In the genomic region with DNA sequence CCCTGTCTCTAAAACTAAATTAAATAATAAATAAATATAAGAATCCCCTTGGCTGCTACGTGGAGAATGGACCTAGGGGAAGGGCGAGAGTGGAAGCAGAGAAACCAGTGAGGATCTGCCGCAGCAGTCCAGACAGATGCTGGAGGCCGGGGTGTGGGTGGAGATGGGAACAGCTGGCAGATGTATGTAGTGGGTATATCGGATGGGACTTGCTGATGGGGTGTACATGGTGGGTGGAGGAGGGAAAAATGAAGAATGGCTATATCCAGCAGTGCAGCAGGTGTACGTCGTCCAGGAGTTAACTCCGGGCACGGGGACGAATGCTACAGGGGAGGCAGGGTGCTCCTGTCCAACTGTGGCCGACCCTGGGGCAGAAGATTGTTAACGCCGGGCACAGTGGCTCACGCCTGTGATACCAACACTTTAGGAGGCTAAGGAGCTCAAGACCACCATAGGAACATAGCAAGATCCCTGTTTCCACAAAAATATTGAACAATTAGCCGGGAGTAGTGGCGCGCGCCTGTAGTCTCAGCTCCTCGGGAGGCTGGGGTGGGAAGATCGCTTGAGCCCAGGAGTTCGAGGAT, we compare ENCODE assay signal across 8 cellular contexts. TPM values are rescaled to one million over a fixed set of nuclear protein-coding genes. Genes with fewer than 3 reads are reported as not detected.
DNase-seq lines count a peak whose midpoint lies in the region; ATAC-seq and TF ChIP-seq lines count a peak whose summit lies in the region.

No MANE protein-coding gene starts in this region.

- H3K4me1 ChIP-seq in esophagus squamous epithelium (peaks cover 6 to 30% (median 11%) of the 10 kb centered on the region in 3 donors), rectal smooth muscle tissue (ENCODE audit: control insufficient read depth, insufficient read depth, low read length) (no peaks in the 10 kb centered on the region)

- H3K9me3 ChIP-seq in esophagus squamous epithelium = no peaks in the 10 kb centered on the region

- DNase-seq in GM06990 (ENCODE audit: extremely low read depth, insufficient read length) (no peak), RKO (ENCODE audit: low spot score) (peak; percentile 3), esophagus squamous epithelium (lab: John Stamatoyannopoulos, UW) (no peak), NCI-H187 (lab: John Stamatoyannopoulos, UW) (no peak), GOT3 (lab: John Stamatoyannopoulos, UW) (no peak), mucosa of gallbladder (ENCODE audit: low spot score) (no peak)

- no peak for ATAC-seq in GM21526 (IDR thresholded peaks at IDR 0.05; ENCODE audit: low FRiP score, unreplicated experiment)

- intact Hi-C loops in esophagus squamous epithelium (cut with DNase I) = loop anchor here (10.0 kb wide), 1 partner anchor 144 kb away; no protein-coding TSS in a partner anchor

- no peak overlapping the region for H3K9ac ChIP-seq in rectal smooth muscle tissue (ENCODE audit: low read length)

- no peak for TF ChIP-seq CTCF in GM06990 (IDR thresholded peaks at IDR 0.05; ENCODE audit: insufficient read depth, low read length, poor library complexity, severe bottlenecking)
- TF ChIP-seq CTCF in esophagus squamous epithelium (IDR thresholded peaks at IDR 0.05) = no peak

- H3K4me3 ChIP-seq in GM06990 (replicated peaks; ENCODE audit: low read depth, low read length) = peak overlapping the region; percentile 87
- peak overlapping the region; percentile 54 to 90 (median 83) for H3K4me3 ChIP-seq in esophagus squamous epithelium
- H3K4me3 ChIP-seq in rectal smooth muscle tissue (ENCODE audit: low read length) = peak overlapping the region; percentile 81

- H3K27me3 ChIP-seq in GM06990 (replicated peaks; ENCODE audit: control insufficient read depth, insufficient read depth, low read length) = no peaks in the 10 kb centered on the region
- H3K27me3 ChIP-seq in esophagus squamous epithelium = no peaks in the 10 kb centered on the region
- no peaks in the 10 kb centered on the region for H3K27me3 ChIP-seq in rectal smooth muscle tissue (ENCODE audit: control insufficient read depth, insufficient read depth, low read length)

- WGBS in esophagus squamous epithelium, 2 donors = 19 to 20% methylated on average over 17 to 19 of the region's 21 CpGs

- H3K36me3 ChIP-seq in GM06990 (ENCODE audit: control insufficient read depth, insufficient read depth, low read length) = peaks cover 2% of the 10 kb centered on the region
- H3K36me3 ChIP-seq in esophagus squamous epithelium = peaks cover 0 to 19% (median 0%) of the 10 kb centered on the region in 3 donors
- no peaks in the 10 kb centered on the region for H3K36me3 ChIP-seq in rectal smooth muscle tissue (ENCODE audit: control insufficient read depth, insufficient read depth, low read length)

- no peak for TF ChIP-seq POLR2A in esophagus squamous epithelium (IDR thresholded peaks at IDR 0.05)

- H3K27ac ChIP-seq in esophagus squamous epithelium (peak overlapping the region in 3 of 4 donors; percentile 32 to 90 (median 77)), rectal smooth muscle tissue (ENCODE audit: low read depth, low read length) (no peak overlapping the region)

RNA-seq across cellular contexts. Expression of a gene that starts 0.7 kb away (rescaled TPM):
- 10 to 100 TPM in 1 of 4 donors, 1 to 10 TPM in 3; 4.6 to 10.5 (median 8.7) TPM for total RNA-seq in esophagus squamous epithelium
- 19.8 TPM for total RNA-seq in mucosa of gallbladder

RNA-seq across cellular contexts. Expression of a gene that starts 0.9 kb away (rescaled TPM):
- total RNA-seq in esophagus squamous epithelium (1 to 10 TPM in 3 of 4 donors, under 1 TPM in 1; 0.91 to 3.9 (median 2.1) TPM), mucosa of gallbladder (1.7 TPM)
